Comparison of ENCODE assay signal across 18 cellular contexts in genomic region chr3:102178817-102179216, GRCh38.
DNase-seq lines count a peak whose midpoint lies in the region; ATAC-seq and TF ChIP-seq lines count a peak whose summit lies in the region.
"Had no signal": no experiment of that assay in that cellular context is flagged by ENCODE, and none has a peak within 500 bp of the region (broad histone marks: within the 10 kb centered on the region; RNA-seq: fewer than 3 reads in every experiment).

No MANE protein-coding gene starts in this region.

- H3K27me3 ChIP-seq in BLaER1 treated with 17β-estradiol and CSF1 and Interleukin-3, amounts not matched to agents 10 nM and 100 nM, result no peaks in the 10 kb centered on the region
- H3K27me3 ChIP-seq in RWPE2 (ENCODE audit: insufficient read depth, poor library complexity, severe bottlenecking) (no peaks in the 10 kb centered on the region), fibroblast of lung (ENCODE audit: control insufficient read depth, insufficient read depth, low read length) (no peaks in the 10 kb centered on the region), spleen (replicated peaks in 1 of 7) (no peaks in the 10 kb centered on the region), HAP-1 (ENCODE audit: low read depth) (peaks cover 2% of the 10 kb centered on the region)
- H3K27me3 ChIP-seq: esophagus squamous epithelium, upper lobe of left lung had no signal

- no peak for TF ChIP-seq POLR2A in spleen (IDR thresholded peaks at IDR 0.05)

- peak overlapping the region in 7 of 11 experiments; percentile 38 to 62 (median 48); a peak in 11 of 22 replicates for H3K4me2 ChIP-seq in BLaER1 treated with 17β-estradiol and CSF1 and Interleukin-3, amounts not matched to agents 10 nM and 100 nM
- peak overlapping the region; percentile 40 for H3K4me2 ChIP-seq in fibroblast of lung (ENCODE audit: extremely low read depth, insufficient read depth, low read length)

- no peak overlapping the region for H2AFZ ChIP-seq in fibroblast of lung (ENCODE audit: low read length)

- in situ Hi-C loops in HAP-1 (cut with MboI; ENCODE audit: low sequenced_read_pairs), result no loop called here

- H4K20me1 ChIP-seq in BLaER1 treated with 17β-estradiol and CSF1 and Interleukin-3, amounts not matched to agents 10 nM and 100 nM, result no peaks in the 10 kb centered on the region
- H4K20me1 ChIP-seq in fibroblast of lung (ENCODE audit: control insufficient read depth, extremely low read depth, insufficient read depth, low read length), result no peaks in the 10 kb centered on the region

- no peak for ATAC-seq in RWPE2 (ENCODE audit: low read depth)
- ATAC-seq: activated naive CD8-positive, alpha-beta T cell treated with anti-CD3 and anti-CD28 coated beads, Interleukin-2, amount 50 U/mL, for 24 hours had no signal

- no peaks in the 10 kb centered on the region for H3K79me2 ChIP-seq in fibroblast of lung (ENCODE audit: control insufficient read depth, insufficient read depth, low read length)

- peaks cover 0 to 5% (median 0%) of the 10 kb centered on the region in 11 experiments; a peak in 1 of 22 replicates for H3K9me3 ChIP-seq in BLaER1 treated with 17β-estradiol and CSF1 and Interleukin-3, amounts not matched to agents 10 nM and 100 nM (replicated peaks in 1 of 11)
- H3K9me3 ChIP-seq in RWPE2 (ENCODE audit: severe bottlenecking), result no peaks in the 10 kb centered on the region
- no peaks in the 10 kb centered on the region for H3K9me3 ChIP-seq in fibroblast of lung (ENCODE audit: control insufficient read depth, insufficient read depth, low read depth, low read length)
- H3K9me3 ChIP-seq in spleen, result no peaks in the 10 kb centered on the region
- no peaks in the 10 kb centered on the region for H3K9me3 ChIP-seq in HAP-1
- H3K9me3 ChIP-seq: esophagus squamous epithelium, upper lobe of left lung had no signal

- H3K27ac ChIP-seq in BLaER1 treated with 17β-estradiol and CSF1 and Interleukin-3, amounts not matched to agents 10 nM and 100 nM, result no peak overlapping the region
- peak overlapping the region; percentile 54 for H3K27ac ChIP-seq in RWPE2 (ENCODE audit: poor library complexity, severe bottlenecking)
- H3K27ac ChIP-seq in fibroblast of lung (ENCODE audit: insufficient read depth, low read length), result peak overlapping the region; percentile 76
- peak overlapping the region in 6 of 8 donors; percentile 3 to 73 (median 59) for H3K27ac ChIP-seq in spleen
- H3K27ac ChIP-seq: C4-2B had no signal

- H3K9ac ChIP-seq in BLaER1 treated with 17β-estradiol and CSF1 and Interleukin-3, amounts not matched to agents 10 nM and 100 nM, result no peak overlapping the region
- no peak overlapping the region for H3K9ac ChIP-seq in fibroblast of lung (ENCODE audit: insufficient read depth, low read length)

- DNase-seq in RWPE2 (ENCODE audit: low spot score) (no peak), fibroblast of lung (ENCODE audit: low read depth in 2 of 2) (no peak), spleen (no peak), NCI-H2171 (lab: John Stamatoyannopoulos, UW) (no peak), GM10266 (ENCODE audit: extremely low spot score) (no peak), HAP-1 (ENCODE audit: low spot score in 2 of 2) (no peak), SW480 (ENCODE audit: low spot score) (no peak)
- DNase-seq: activated naive CD8-positive, alpha-beta T cell treated with anti-CD3 and anti-CD28 coated beads, Interleukin-2, amount 50 U/mL, for 24 hours; activated T-cell treated with anti-CD3 and anti-CD28 coated beads, Interleukin-2, amount 50 U/mL, for 48 hours; DMS79; esophagus squamous epithelium; hippocampal formation; NCI-H1105; SIG-M5; stimulated activated CD4-positive, alpha-beta T cell treated with anti-CD3 and anti-CD28 coated beads, Interleukin-2, amount 100 ng/mL, for 24 hours; upper lobe of left lung had no signal

- TF ChIP-seq CTCF in RWPE2 (IDR thresholded peaks at IDR 0.05; ENCODE audit: poor library complexity, severe bottlenecking), result no peak
- TF ChIP-seq CTCF in fibroblast of lung (conservative IDR thresholded peaks at IDR 0.05 in 1 of 2, IDR thresholded peaks at IDR 0.05 in 1 of 2; ENCODE audit: low read depth in 1 of 2, low read length in 2 of 2), result no peak
- no peak for TF ChIP-seq CTCF in spleen (IDR thresholded peaks at IDR 0.05 in 8 of 11, conservative IDR thresholded peaks at IDR 0.05 in 3 of 11)
- no peak for TF ChIP-seq CTCF in GM10266 (IDR thresholded peaks at IDR 0.05; ENCODE audit: control insufficient read depth, insufficient read depth, low read depth, missing control alignments)

- intact Hi-C loops in spleen (cut with DNase I; ENCODE audit: low total_unique reads), result no loop called here

- H3K36me3 ChIP-seq in BLaER1 treated with 17β-estradiol and CSF1 and Interleukin-3, amounts not matched to agents 10 nM and 100 nM, result no peaks in the 10 kb centered on the region
- H3K36me3 ChIP-seq in RWPE2 (ENCODE audit: low read depth) (no peaks in the 10 kb centered on the region), fibroblast of lung (ENCODE audit: control insufficient read depth, insufficient read depth, low read length) (no peaks in the 10 kb centered on the region), spleen (no peaks in the 10 kb centered on the region), HAP-1 (replicated peaks) (no peaks in the 10 kb centered on the region)
- H3K36me3 ChIP-seq: esophagus squamous epithelium, upper lobe of left lung had no signal

- H3K4me3 ChIP-seq in BLaER1 treated with 17β-estradiol and CSF1 and Interleukin-3, amounts not matched to agents 10 nM and 100 nM, result no peak overlapping the region
- H3K4me3 ChIP-seq in RWPE2 (ENCODE audit: severe bottlenecking), result no peak overlapping the region
- H3K4me3 ChIP-seq in fibroblast of lung (replicated peaks in 1 of 4; ENCODE audit: control extremely low read depth in 1 of 4, insufficient read depth in 1 of 4, low read depth in 3 of 4, low read length in 4 of 4), result no peak overlapping the region
- no peak overlapping the region for H3K4me3 ChIP-seq in spleen
- H3K4me3 ChIP-seq in HAP-1, result no peak overlapping the region
- H3K4me3 ChIP-seq: esophagus squamous epithelium, upper lobe of left lung had no signal

- H3K4me1 ChIP-seq in BLaER1 treated with 17β-estradiol and CSF1 and Interleukin-3, amounts not matched to agents 10 nM and 100 nM, result peaks cover 14 to 61% (median 35%) of the 10 kb centered on the region in 10 experiments
- H3K4me1 ChIP-seq in RWPE2 (ENCODE audit: insufficient read depth, poor library complexity, severe bottlenecking) (peaks cover 31% of the 10 kb centered on the region), fibroblast of lung (ENCODE audit: control insufficient read depth, extremely low read depth, insufficient read depth, low read length) (peaks cover 11% of the 10 kb centered on the region), spleen (peaks cover 19 to 51% (median 34%) of the 10 kb centered on the region in 6 donors), HAP-1 (no peaks in the 10 kb centered on the region)

Comparison
In these comparisons a context has a peak if more than half of its experiments do, and no peak if none do; other contexts are left out.
1. H3K27ac ChIP-seq: peak in RWPE2 (single experiment), fibroblast of lung (single experiment) and spleen (6 of 8); none in BLaER1 treated with 17β-estradiol and CSF1 and Interleukin-3, amounts not matched to agents 10 nM and 100 nM (0 of 11).